ENCODE assay signal across 8 cellular contexts in the genomic region with DNA sequence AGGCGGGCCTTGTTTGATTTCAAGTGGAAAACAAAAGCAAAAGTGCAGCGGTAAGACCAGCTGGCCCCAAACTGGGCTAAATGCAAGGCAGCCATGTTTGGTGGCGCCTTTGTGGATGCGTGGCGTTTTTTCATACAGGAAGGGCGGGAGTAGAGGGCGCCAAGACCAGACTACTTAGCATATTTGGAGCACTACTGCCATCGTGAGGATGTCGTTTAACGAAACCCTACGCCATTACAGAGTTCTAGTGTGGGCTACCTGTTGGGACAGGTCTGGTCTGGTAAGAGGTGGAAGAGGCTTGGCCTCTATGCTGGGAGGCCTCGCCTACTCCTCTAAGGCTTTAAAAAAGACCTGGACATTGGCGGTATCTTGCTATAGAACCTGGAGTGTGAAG.
DNase-seq lines count a peak whose midpoint lies in the region; ATAC-seq and TF ChIP-seq lines count a peak whose summit lies in the region.

No MANE protein-coding gene starts in this region.

- TF ChIP-seq EP300 in transverse colon (IDR thresholded peaks at IDR 0.05; ENCODE audit: low read depth), result no peak

- in situ Hi-C loops in Panc1 (cut with HindIII; ENCODE audit: low pct_unique_long_range_greater_than_20kb, low sequenced_read_pairs) (no loop called here), transverse colon (cut with MboI; ENCODE audit: low pct_ligation_motif_present in 1 of 4, low pct_unique_long_range_greater_than_20kb in 1 of 4, low sequenced_read_pairs in 3 of 4) (no loop called here)

- BruUV-seq in Panc1 (replicated peaks; lab: Mats Ljungman, UMichigan), result no TSS peak

- intact Hi-C loops in Panc1 (cut with micrococcal nuclease; ENCODE audit: unreplicated experiment) (loop anchor here (2.0 kb wide), 2 partner anchors 46 to 88 kb away; no protein-coding TSS in a partner anchor), transverse colon (cut with DNase I; ENCODE audit: low total_unique reads) (no loop called here)

- POLR2A ChIA-PET in HEK293 (lab: Yijun Ruan, JAX) (interaction anchor here (0.6 to 1.0 kb wide), 2 partner anchors 26 to 39 kb away, joined by 4 read pairs; no protein-coding TSS in a partner anchor), Panc1 (lab: Charles Lee) (no interaction called here)

- H3K27ac ChIP-seq in HEK293 (ENCODE audit: extremely low read depth, low read depth, low read length) (no peak overlapping the region; the same call in 1 of the 2 replicates), Panc1 (ENCODE audit: low read length) (peak overlapping the region; percentile 98), transverse colon (peak overlapping the region in 2 of 4 donors; percentile 78)

- no peaks in the 10 kb centered on the region for H3K27me3 ChIP-seq in Panc1 (ENCODE audit: control insufficient read depth, insufficient read depth, low read length)
- H3K27me3 ChIP-seq in transverse colon, result no peaks in the 10 kb centered on the region

- H3K9me3 ChIP-seq in HEK293 (ENCODE audit: control insufficient read depth, insufficient read depth, low read depth, low read length), result no peaks in the 10 kb centered on the region; the same call in 1 of the 2 replicates
- no peaks in the 10 kb centered on the region for H3K9me3 ChIP-seq in Panc1 (ENCODE audit: control insufficient read depth, insufficient read depth, low read depth, low read length)
- H3K9me3 ChIP-seq in transverse colon, result no peaks in the 10 kb centered on the region

- WGBS in transverse colon (ENCODE audit: low coverage in 1 of 2), 2 donors, result 41% methylated on average over 13 of the region's 13 CpGs; no CpG with 5 or more reads in 1 of the 2 donors

- H3K4me3 ChIP-seq in HEK293 (ENCODE audit: low read depth, low read length), result peak overlapping the region; percentile 40
- peak overlapping the region; percentile 57 to 78 for H3K4me3 ChIP-seq in Panc1 (ENCODE audit: low read depth in 2 of 2, low read length in 2 of 2)
- H3K4me3 ChIP-seq in fibroblast of villous mesenchyme (ENCODE audit: low read depth, low read length), result peak overlapping the region; percentile 53
- peak overlapping the region in 1 of 4 donors; percentile 31 for H3K4me3 ChIP-seq in transverse colon

- peak; percentile 83 for TF ChIP-seq CTCF in HEK293 (tag by site-specific recombination; IDR thresholded peaks at IDR 0.05)
- TF ChIP-seq CTCF in Panc1 (IDR thresholded peaks at IDR 0.05), result peak; percentile 53
- TF ChIP-seq CTCF in fibroblast of villous mesenchyme (IDR thresholded peaks at IDR 0.05; ENCODE audit: insufficient read depth, low read depth, low read length), result peak; percentile 48
- TF ChIP-seq CTCF in transverse colon (IDR thresholded peaks at IDR 0.05), result no peak

- DNase-seq in DMS 273 treated with DMSO at 0.1 percent for 48 hours (lab: John Stamatoyannopoulos, UW) (peak; percentile 94), Panc1 (ENCODE audit: low read depth, low spot score) (peak; percentile 99), fibroblast of villous mesenchyme (ENCODE audit: low read depth) (peak; percentile 97), transverse colon (peak; percentile 94), pons (ENCODE audit: low spot score) (no peak), mesenteric fat pad (ENCODE audit: low spot score) (no peak)

- ATAC-seq in Panc1 (peak; percentile 95), HG02610 (IDR thresholded peaks at IDR 0.05; ENCODE audit: unreplicated experiment) (no peak)

- H3K36me3 ChIP-seq in HEK293 (ENCODE audit: control insufficient read depth in 2 of 2, insufficient read depth in 1 of 2, low read length in 2 of 2), result peaks cover 11 to 48% of the 10 kb centered on the region in 2 experiments
- no peaks in the 10 kb centered on the region for H3K36me3 ChIP-seq in Panc1 (ENCODE audit: control insufficient read depth, insufficient read depth, low read length)
- H3K36me3 ChIP-seq in transverse colon, result no peaks in the 10 kb centered on the region

- H3K4me1 ChIP-seq in HEK293 (ENCODE audit: control insufficient read depth, insufficient read depth, low read length), result no peaks in the 10 kb centered on the region
- H3K4me1 ChIP-seq in Panc1 (ENCODE audit: control insufficient read depth, insufficient read depth, low read length), result peaks cover 6% of the 10 kb centered on the region
- no peaks in the 10 kb centered on the region for H3K4me1 ChIP-seq in transverse colon

- CTCF ChIA-PET in HEK293 (lab: Yijun Ruan, JAX) (interaction anchor here (0.7 to 2.2 kb wide), 8 partner anchors 9 to 82 kb away, joined by 3 to 6 read pairs (median 4); no protein-coding TSS in a partner anchor), Panc1 (lab: Charles Lee) (no interaction called here)

- TF ChIP-seq POLR2A in transverse colon (IDR thresholded peaks at IDR 0.05), result no peak

TF ChIP-seq in HEK293, 187 proteins besides CTCF, POLR2A, EP300 and RAD21 (continues in another document):
- peak; percentile 53 for TF ChIP-seq ZSCAN4 (tag by site-specific recombination; IDR thresholded peaks at IDR 0.05)
- TF ChIP-seq ZFP41 (tag by site-specific recombination; IDR thresholded peaks at IDR 0.05; ENCODE audit: borderline replicate concordance), result no peak
- no peak for TF ChIP-seq ZNF558 (tag by site-specific recombination; IDR thresholded peaks at IDR 0.05)
- TF ChIP-seq KLF9 (tag by site-specific recombination; IDR thresholded peaks at IDR 0.05; ENCODE audit: low read depth), result no peak
- TF ChIP-seq MZF1 (tag by site-specific recombination; IDR thresholded peaks at IDR 0.05; ENCODE audit: borderline replicate concordance), result no peak
- TF ChIP-seq, protein P1, sequence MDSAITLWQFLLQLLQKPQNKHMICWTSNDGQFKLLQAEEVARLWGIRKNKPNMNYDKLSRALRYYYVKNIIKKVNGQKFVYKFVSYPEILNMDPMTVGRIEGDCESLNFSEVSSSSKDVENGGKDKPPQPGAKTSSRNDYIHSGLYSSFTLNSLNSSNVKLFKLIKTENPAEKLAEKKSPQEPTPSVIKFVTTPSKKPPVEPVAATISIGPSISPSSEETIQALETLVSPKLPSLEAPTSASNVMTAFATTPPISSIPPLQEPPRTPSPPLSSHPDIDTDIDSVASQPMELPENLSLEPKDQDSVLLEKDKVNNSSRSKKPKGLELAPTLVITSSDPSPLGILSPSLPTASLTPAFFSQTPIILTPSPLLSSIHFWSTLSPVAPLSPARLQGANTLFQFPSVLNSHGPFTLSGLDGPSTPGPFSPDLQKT (IDR thresholded peaks at IDR 0.05; ENCODE audit: borderline replicate concordance, low read depth, low read length), result no peak
- no peak for TF ChIP-seq MYNN (tag by site-specific recombination; IDR thresholded peaks at IDR 0.05; ENCODE audit: borderline replicate concordance)
- TF ChIP-seq, protein P2, sequence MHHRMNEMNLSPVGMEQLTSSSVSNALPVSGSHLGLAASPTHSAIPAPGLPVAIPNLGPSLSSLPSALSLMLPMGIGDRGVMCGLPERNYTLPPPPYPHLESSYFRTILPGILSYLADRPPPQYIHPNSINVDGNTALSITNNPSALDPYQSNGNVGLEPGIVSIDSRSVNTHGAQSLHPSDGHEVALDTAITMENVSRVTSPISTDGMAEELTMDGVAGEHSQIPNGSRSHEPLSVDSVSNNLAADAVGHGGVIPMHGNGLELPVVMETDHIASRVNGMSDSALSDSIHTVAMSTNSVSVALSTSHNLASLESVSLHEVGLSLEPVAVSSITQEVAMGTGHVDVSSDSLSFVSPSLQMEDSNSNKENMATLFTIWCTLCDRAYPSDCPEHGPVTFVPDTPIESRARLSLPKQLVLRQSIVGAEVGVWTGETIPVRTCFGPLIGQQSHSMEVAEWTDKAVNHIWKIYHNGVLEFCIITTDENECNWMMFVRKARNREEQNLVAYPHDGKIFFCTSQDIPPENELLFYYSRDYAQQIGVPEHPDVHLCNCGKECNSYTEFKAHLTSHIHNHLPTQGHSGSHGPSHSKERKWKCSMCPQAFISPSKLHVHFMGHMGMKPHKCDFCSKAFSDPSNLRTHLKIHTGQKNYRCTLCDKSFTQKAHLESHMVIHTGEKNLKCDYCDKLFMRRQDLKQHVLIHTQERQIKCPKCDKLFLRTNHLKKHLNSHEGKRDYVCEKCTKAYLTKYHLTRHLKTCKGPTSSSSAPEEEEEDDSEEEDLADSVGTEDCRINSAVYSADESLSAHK (tag by site-specific recombination; IDR thresholded peaks at IDR 0.05), result no peak
- TF ChIP-seq ZNF248 (tag by site-specific recombination; IDR thresholded peaks at IDR 0.05), result no peak
- no peak for TF ChIP-seq ZNF341 (tag by site-specific recombination; IDR thresholded peaks at IDR 0.05; ENCODE audit: low read depth)
- no peak for TF ChIP-seq SETDB1 (IDR thresholded peaks at IDR 0.05; ENCODE audit: insufficient read length, low read length)
- no peak for TF ChIP-seq ZFP37 (tag by site-specific recombination; IDR thresholded peaks at IDR 0.05)
- TF ChIP-seq ZNF660 (tag by site-specific recombination; IDR thresholded peaks at IDR 0.05), result 0 out of 2 replicates have a peak, but pooled peaks have one; percentile 64
- TF ChIP-seq TCF7L2 (IDR thresholded peaks at IDR 0.05; ENCODE audit: borderline replicate concordance, low read depth, low read length), result peak; percentile 47; the same call in 1 of the 2 replicates
- TF ChIP-seq ZNF335 (tag by site-specific recombination; conservative IDR thresholded peaks at IDR 0.05), result no peak
- TF ChIP-seq IKZF3 (tag by site-specific recombination; IDR thresholded peaks at IDR 0.05), result no peak
- TF ChIP-seq OVOL3 (tag by site-specific recombination; IDR thresholded peaks at IDR 0.05), result no peak
- no peak for TF ChIP-seq ZNF530 (tag by site-specific recombination; IDR thresholded peaks at IDR 0.05; ENCODE audit: low read depth)
- no peak for TF ChIP-seq ZNF404 (tag by site-specific recombination; IDR thresholded peaks at IDR 0.05)
- peak; percentile 79 for TF ChIP-seq SCRT2 (tag by site-specific recombination; IDR thresholded peaks at IDR 0.05)
- no peak for TF ChIP-seq ZFP69B (tag by site-specific recombination; IDR thresholded peaks at IDR 0.05)
- no peak for TF ChIP-seq ZNF658 (tag by site-specific recombination; IDR thresholded peaks at IDR 0.05)
- TF ChIP-seq ZNF585B (tag by site-specific recombination; IDR thresholded peaks at IDR 0.05), result no peak
- no peak for TF ChIP-seq EGR2 (tag by site-specific recombination; IDR thresholded peaks at IDR 0.05; ENCODE audit: low read depth)

Comparison
In these comparisons a context has a peak if more than half of its experiments do, and no peak if none do; other contexts are left out.
1. DNase-seq: peak in DMS 273 treated with DMSO at 0.1 percent for 48 hours (single experiment), Panc1 (single experiment), fibroblast of villous mesenchyme (single experiment) and transverse colon (single experiment); none in pons (single experiment) and mesenteric fat pad (single experiment).
2. CTCF ChIP-seq: peak in HEK293 (single experiment), Panc1 (single experiment) and fibroblast of villous mesenchyme (single experiment); none in transverse colon (0 of 5).